ENCODE assay signal across 8 cellular contexts in genomic region chr2:11156396-11157075, GRCh38. TPM values are rescaled to one million over a fixed set of nuclear protein-coding genes. Genes with fewer than 3 reads are reported as not detected.
A peak's percentile ranks its signal among the peaks of the same experiment; 100 is the strongest.
DNase-seq lines count a peak whose midpoint lies in the region; ATAC-seq and TF ChIP-seq lines count a peak whose summit lies in the region.

No MANE protein-coding gene starts in this region.

- H3K27me3 Mint-ChIP-seq in CD14-positive monocyte (ENCODE audit: low read depth in 3 of 3): peaks cover 0 to 2% (median 2%) of the 10 kb centered on the region in 3 donors
- H3K27me3 Mint-ChIP-seq in HFFc6 (ENCODE audit: insufficient read depth): peaks cover 2% of the 10 kb centered on the region
- peaks cover 4% of the 10 kb centered on the region for H3K27me3 Mint-ChIP-seq in brain
- H3K27me3 Mint-ChIP-seq in nephron (ENCODE audit: low read depth): peaks cover 30% of the 10 kb centered on the region

- DNase-seq in CD14-positive monocyte (ENCODE audit: low spot score): no peak
- no peak for DNase-seq in HFFc6
- no peak for DNase-seq in HCEC 1CT
- no peak for DNase-seq in NCI-H748 treated with DMSO at 0.1 percent for 48 hours (lab: John Stamatoyannopoulos, UW)

- H3K27ac Mint-ChIP-seq in CD14-positive monocyte (peak overlapping the region in 1 of 7 donors; percentile 33), HFFc6 (no peak overlapping the region), brain (peak overlapping the region in 1 of 5 experiments; percentile 15), nephron (no peak overlapping the region)

- H3K4me1 Mint-ChIP-seq in CD14-positive monocyte (peaks cover 40% of the 10 kb centered on the region), HFFc6 (ENCODE audit: low read depth) (peaks cover 12% of the 10 kb centered on the region), brain (peaks cover 12% of the 10 kb centered on the region), nephron (peaks cover 5% of the 10 kb centered on the region)

- H3K36me3 Mint-ChIP-seq in CD14-positive monocyte: peaks cover 12 to 22% of the 10 kb centered on the region in 2 donors
- no peaks in the 10 kb centered on the region for H3K36me3 Mint-ChIP-seq in HFFc6 (ENCODE audit: low read depth)
- no peaks in the 10 kb centered on the region for H3K36me3 Mint-ChIP-seq in brain
- no peaks in the 10 kb centered on the region for H3K36me3 Mint-ChIP-seq in nephron (ENCODE audit: low read depth)

- H3K4me3 Mint-ChIP-seq in CD14-positive monocyte (peak overlapping the region; percentile 74 to 85), HFFc6 (peak overlapping the region; percentile 83), brain (peak overlapping the region; percentile 79 to 86 (median 80)), nephron (peak overlapping the region; percentile 73 to 80 (median 77))

- intact Hi-C loops in CD14-positive monocyte (cut with micrococcal nuclease): loop anchor here (5.0 to 10.0 kb wide), 4 partner anchors 48 to 308 kb away; partner anchors contain the start of genes ROCK2 (in 2 of the 2) and E2F6 (in 1 of the 2)

- ATAC-seq in HG02759 (IDR thresholded peaks at IDR 0.05; ENCODE audit: unreplicated experiment) (no peak), GM18498 (IDR thresholded peaks at IDR 0.05; ENCODE audit: unreplicated experiment) (no peak)

- H3K9me3 Mint-ChIP-seq in CD14-positive monocyte: no peaks in the 10 kb centered on the region
- no peaks in the 10 kb centered on the region for H3K9me3 Mint-ChIP-seq in HFFc6
- peaks cover 0 to 4% (median 0%) of the 10 kb centered on the region in 5 experiments for H3K9me3 Mint-ChIP-seq in brain
- H3K9me3 Mint-ChIP-seq in nephron: no peaks in the 10 kb centered on the region

- TF ChIP-seq CTCF in CD14-positive monocyte (IDR thresholded peaks at IDR 0.05) (no peak), HFFc6 (IDR thresholded peaks at IDR 0.05) (no peak), brain (conservative IDR thresholded peaks at IDR 0.05) (no peak), nephron (IDR thresholded peaks at IDR 0.05; ENCODE audit: unreplicated experiment in 3 of 3) (no peak)

RNA-seq across cellular contexts. Expression of gene SLC66A3, which starts 1.3 kb away (rescaled TPM):
- polyA plus RNA-seq in CD14-positive monocyte (100 to 1,000 TPM; 169 to 188 TPM), brain (ENCODE audit: insufficient read depth, low read depth, low replicate concordance) (4.1 TPM)
- total RNA-seq in HFFc6 (2021; fragmentation: NEBNext Ultra II Directional; extraction: Animal tissue kit (Norgen Biotek cat#: 25700)): 10 to 100 TPM; 11.4 to 17.4 (median 13.0) TPM

Comparison
In these comparisons a context has a peak if more than half of its experiments do, and no peak if none do; other contexts are left out.
1. RNA of gene SLC66A3, which starts 1.3 kb away (polyA plus RNA-seq): 169 to 188 TPM in CD14-positive monocyte; 4.1 TPM in brain (single experiment); every median in the first group is over 10 times any median in the second.
2. Peak in every context shown above with its lines, with median percentiles within 50 percentile points of each other: H3K4me3 Mint-ChIP-seq.